ENCODE assay signal across 16 cellular contexts in the genomic region with DNA sequence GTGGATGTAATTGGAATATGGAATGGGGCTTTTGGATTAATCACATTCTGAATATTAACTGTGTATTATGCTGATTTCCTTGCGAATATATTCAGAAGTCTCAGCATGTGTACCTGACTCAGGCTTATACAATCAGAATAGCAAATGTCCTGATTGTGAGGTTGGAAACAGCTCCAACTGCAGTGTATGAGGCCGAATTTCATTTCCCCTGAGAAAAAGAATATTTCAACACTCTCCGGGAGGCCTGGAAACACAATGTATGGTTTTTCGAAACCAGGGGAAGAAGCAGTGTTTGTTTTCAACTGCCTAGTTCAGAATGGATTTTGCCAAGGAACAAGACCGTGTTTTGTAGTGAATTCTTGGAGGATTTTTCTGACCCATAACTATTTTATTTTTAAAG.
DNase-seq lines count a peak whose midpoint lies in the region; ATAC-seq and TF ChIP-seq lines count a peak whose summit lies in the region.
"Had no signal": no experiment of that assay in that cellular context is flagged by ENCODE, and none has a peak within 500 bp of the region (broad histone marks: within the 10 kb centered on the region; RNA-seq: fewer than 3 reads in every experiment).

No MANE protein-coding gene starts in this region.

- H3K4me1 ChIP-seq in right atrium auricular region (no peaks in the 10 kb centered on the region), adipocyte (ENCODE audit: control insufficient read depth, insufficient read depth, low read length) (peaks cover 15% of the 10 kb centered on the region)
- H3K4me1 ChIP-seq: A549; BLaER1 treated with 17β-estradiol and CSF1 and Interleukin-3, amounts not matched to agents 10 nM and 100 nM had no signal

- no peak for TF ChIP-seq CTCF in right atrium auricular region (IDR thresholded peaks at IDR 0.05)
- TF ChIP-seq CTCF in RWPE1 (conservative IDR thresholded peaks at IDR 0.05; ENCODE audit: low read depth), result no peak

- POLR2A ChIA-PET in RWPE1 (lab: Yijun Ruan, JAX; ENCODE audit: low non-redundant PET), result no interaction called here

- H3K36me3 ChIP-seq in right atrium auricular region (no peaks in the 10 kb centered on the region), adipocyte (ENCODE audit: control insufficient read depth, insufficient read depth, low read length, severe bottlenecking) (no peaks in the 10 kb centered on the region)
- H3K36me3 ChIP-seq: BLaER1 treated with 17β-estradiol and CSF1 and Interleukin-3, amounts not matched to agents 10 nM and 100 nM had no signal

- H3K9ac ChIP-seq in adipocyte (ENCODE audit: low read length), result peak overlapping the region; percentile 42
- H3K9ac ChIP-seq: BLaER1 treated with 17β-estradiol and CSF1 and Interleukin-3, amounts not matched to agents 10 nM and 100 nM had no signal

- H3K27me3 ChIP-seq in right atrium auricular region, result no peaks in the 10 kb centered on the region
- H3K27me3 ChIP-seq in adipocyte (replicated peaks; ENCODE audit: control insufficient read depth, insufficient read depth, low read length), result no peaks in the 10 kb centered on the region
- H3K27me3 ChIP-seq: BLaER1 treated with 17β-estradiol and CSF1 and Interleukin-3, amounts not matched to agents 10 nM and 100 nM had no signal

- peak; percentile 46 for ATAC-seq in Right ventricle myocardium inferior
- no peak for ATAC-seq in GM21529 (IDR thresholded peaks at IDR 0.05; ENCODE audit: unreplicated experiment)
- ATAC-seq: A549; CD8-positive, alpha-beta T cell had no signal

- H3K4me3 ChIP-seq in right atrium auricular region (no peak overlapping the region), adipocyte (ENCODE audit: low read length) (peak overlapping the region; percentile 42)
- H3K4me3 ChIP-seq: A549; BLaER1 treated with 17β-estradiol and CSF1 and Interleukin-3, amounts not matched to agents 10 nM and 100 nM had no signal

- intact Hi-C loops in Right ventricle myocardium inferior (cut with DNase I), result no loop called here

- CTCF ChIA-PET in RWPE1 (lab: Yijun Ruan, JAX), result no interaction called here

- H3K9me3 ChIP-seq in right atrium auricular region (no peaks in the 10 kb centered on the region), adipocyte (ENCODE audit: control insufficient read depth, low read length) (no peaks in the 10 kb centered on the region)
- H3K9me3 ChIP-seq: A549 had no signal

- H3K27ac ChIP-seq in right atrium auricular region, result no peak overlapping the region
- H3K27ac ChIP-seq in RWPE1, result no peak overlapping the region
- H3K27ac ChIP-seq: 22Rv1; A549; BLaER1 treated with 17β-estradiol and CSF1 and Interleukin-3, amounts not matched to agents 10 nM and 100 nM had no signal

- DNase-seq in Right ventricle myocardium inferior (ENCODE audit: missing footprints) (no peak), right atrium auricular region (ENCODE audit: low spot score) (no peak), adipocyte (ENCODE audit: low read depth) (no peak), islet precursor cell (peak; percentile 14), RWPE1 (ENCODE audit: low spot score) (no peak), NCI-H128 (lab: John Stamatoyannopoulos, UW; ENCODE audit: unreplicated experiment) (no peak)
- DNase-seq: Calu3; CD8-positive, alpha-beta T cell; DMS79 treated with DMSO at 0.1 percent for 48 hours; GF-D8; H9; IMR-90 had no signal
